Comparison of ENCODE assay signal across 20 cellular contexts in genomic region chr12:108021949-108022522, GRCh38.
DNase-seq lines count a peak whose midpoint lies in the region; ATAC-seq, FAIRE-seq and TF ChIP-seq lines count a peak whose summit lies in the region.
"Had no signal": no experiment of that assay in that cellular context is flagged by ENCODE, and none has a peak within 500 bp of the region (broad histone marks: within the 10 kb centered on the region; RNA-seq: fewer than 3 reads in every experiment).

No MANE protein-coding gene starts in this region.

- H3K36me3 ChIP-seq in HepG2 (replicated peaks in 1 of 2; ENCODE audit: control insufficient read depth in 1 of 2, insufficient read depth in 2 of 2, low read length in 2 of 2) (no peaks in the 10 kb centered on the region), right lobe of liver (no peaks in the 10 kb centered on the region), IMR-90 (ENCODE audit: control insufficient read depth, insufficient read depth, low read length) (no peaks in the 10 kb centered on the region)
- H3K36me3 ChIP-seq: BLaER1 treated with 17β-estradiol and CSF1 and Interleukin-3, amounts not matched to agents 10 nM and 100 nM had no signal

- TF ChIP-seq CTCF in HepG2 (CRISPR knock-in tag; IDR thresholded peaks at IDR 0.05) (no peak), right lobe of liver (IDR thresholded peaks at IDR 0.05) (no peak), IMR-90 (conservative IDR thresholded peaks at IDR 0.05; ENCODE audit: low read depth, low read length) (no peak)

- no peak for TF ChIP-seq POLR2A in HepG2 (IDR thresholded peaks at IDR 0.05; ENCODE audit: insufficient read depth in 1 of 2, low read depth in 2 of 2, low read length in 2 of 2)
- TF ChIP-seq POLR2A in right lobe of liver (IDR thresholded peaks at IDR 0.05): no peak
- no peak for TF ChIP-seq POLR2A in IMR-90 (IDR thresholded peaks at IDR 0.05; ENCODE audit: low read depth, low read length)

- no peak for FAIRE-seq in HepG2 (lab: Jason Lieb, UNC)
- FAIRE-seq: A549, D721Med, G401.6, GM12891, GM19239 had no signal

- H2AK5ac ChIP-seq in IMR-90 (ENCODE audit: low read depth, low read length): no peak overlapping the region

- H3K79me1 ChIP-seq in IMR-90 (ENCODE audit: low read depth in 1 of 2, low read length in 2 of 2): no peaks in the 10 kb centered on the region

- no peak overlapping the region for H3K23ac ChIP-seq in IMR-90 (ENCODE audit: low read depth, low read length)

- no peak overlapping the region for H2AFZ ChIP-seq in HepG2 (ENCODE audit: low read length)
- H2AFZ ChIP-seq in IMR-90 (replicated peaks; ENCODE audit: low read length, poor library complexity): no peak overlapping the region

- no peak overlapping the region for H3K56ac ChIP-seq in IMR-90 (ENCODE audit: extremely low read depth, insufficient read depth, low read length)

- DNase-seq in HepG2 (ENCODE audit: low spot score): no peak
- DNase-seq in right lobe of liver: no peak
- no peak for DNase-seq in IMR-90
- no peak for DNase-seq in NCI-H1092 (lab: John Stamatoyannopoulos, UW)
- DNase-seq: AML-193; Caco-2; Calu3; CD4-positive, alpha-beta T cell; CD8-positive, alpha-beta T cell; DMS79 treated with DMSO at 0.1 percent for 48 hours; GF-D8 had no signal

- no peaks in the 10 kb centered on the region for H4K20me1 ChIP-seq in HepG2 (ENCODE audit: insufficient read depth, low read length)
- H4K20me1 ChIP-seq in IMR-90 (ENCODE audit: insufficient read depth, low read length): no peaks in the 10 kb centered on the region
- H4K20me1 ChIP-seq: BLaER1 treated with 17β-estradiol and CSF1 and Interleukin-3, amounts not matched to agents 10 nM and 100 nM had no signal

- H2BK5ac ChIP-seq in IMR-90 (ENCODE audit: low read depth, low read length, poor library complexity, severe bottlenecking): peak overlapping the region; percentile 18

- no peak overlapping the region for H4K91ac ChIP-seq in IMR-90 (ENCODE audit: insufficient read depth, low read depth, low read length)

- no peak overlapping the region for H3K4me3 ChIP-seq in HepG2 (replicated peaks in 1 of 3; ENCODE audit: insufficient read depth in 1 of 3, low read depth in 2 of 3, low read length in 3 of 3)
- H3K4me3 ChIP-seq in right lobe of liver: no peak overlapping the region
- H3K4me3 ChIP-seq in IMR-90 (ENCODE audit: insufficient read depth, low read depth, low read length): no peak overlapping the region
- H3K4me3 ChIP-seq: A549; BLaER1 treated with 17β-estradiol and CSF1 and Interleukin-3, amounts not matched to agents 10 nM and 100 nM had no signal

- H3K9me3 ChIP-seq in HepG2 (ENCODE audit: low read length) (no peaks in the 10 kb centered on the region), right lobe of liver (no peaks in the 10 kb centered on the region), IMR-90 (ENCODE audit: control insufficient read depth, insufficient read depth, low read length) (0 out of 2 replicates have a peak, but pooled peaks cover 2% of the 10 kb centered on the region)
- H3K9me3 ChIP-seq: A549; BLaER1 treated with 17β-estradiol and CSF1 and Interleukin-3, amounts not matched to agents 10 nM and 100 nM; Caco-2 had no signal

- no peak overlapping the region for H3K14ac ChIP-seq in IMR-90 (replicated peaks; ENCODE audit: low read depth, low read length)

- BruUV-seq in HepG2 (replicated peaks; lab: Mats Ljungman, UMichigan): no TSS peak
- no TSS peak for BruUV-seq in IMR-90 (replicated peaks; lab: Mats Ljungman, UMichigan)

- H3K9ac ChIP-seq in HepG2 (ENCODE audit: insufficient read depth, low read depth, low read length) (no peak overlapping the region), IMR-90 (ENCODE audit: low read depth, low read length) (no peak overlapping the region)
- H3K9ac ChIP-seq: BLaER1 treated with 17β-estradiol and CSF1 and Interleukin-3, amounts not matched to agents 10 nM and 100 nM had no signal

- TF ChIP-seq EP300 in HepG2 (IDR thresholded peaks at IDR 0.05; ENCODE audit: low read depth in 2 of 2, low read length in 2 of 2) (no peak), HepG2 (CRISPR knock-in tag; IDR thresholded peaks at IDR 0.05; ENCODE audit: borderline replicate concordance) (no peak)

- dilution Hi-C loops in IMR-90 (cut with HindIII; ENCODE audit: low sequenced_read_pairs, unreplicated experiment): no loop called here

- H2BK20ac ChIP-seq in IMR-90 (ENCODE audit: low read depth, low read length): no peak overlapping the region

- TF ChIP-seq RAD21 in HepG2 (CRISPR knock-in tag; IDR thresholded peaks at IDR 0.05): no peak
- no peak for TF ChIP-seq RAD21 in IMR-90 (IDR thresholded peaks at IDR 0.05; ENCODE audit: low read length)

- H3K18ac ChIP-seq in IMR-90 (ENCODE audit: low read depth, low read length): no peak overlapping the region

- H4K5ac ChIP-seq in IMR-90 (ENCODE audit: low read depth, low read length): no peak overlapping the region

- in situ Hi-C loops in HepG2 (cut with HindIII; ENCODE audit: extremely low pct_ligation_motif_present, low pct_unique_long_range_greater_than_20kb): no loop called here
- in situ Hi-C loops in IMR-90 (cut with MboI; ENCODE audit: low sequenced_read_pairs): no loop called here

- CTCF ChIA-PET in HepG2 (lab: Yijun Ruan, JAX; ENCODE audit: low intra/inter-chr PET ratio, low total read pairs) (no interaction called here), IMR-90 (lab: Yijun Ruan, JAX) (no interaction called here)

- H3K9me1 ChIP-seq in IMR-90 (ENCODE audit: insufficient read depth, low read length): no peaks in the 10 kb centered on the region

- H3K4me1 ChIP-seq in HepG2 (ENCODE audit: insufficient read depth, low read length) (no peaks in the 10 kb centered on the region), right lobe of liver (no peaks in the 10 kb centered on the region), IMR-90 (ENCODE audit: control insufficient read depth, insufficient read depth, low read length) (no peaks in the 10 kb centered on the region)
- H3K4me1 ChIP-seq: A549; BLaER1 treated with 17β-estradiol and CSF1 and Interleukin-3, amounts not matched to agents 10 nM and 100 nM; Caco-2 had no signal

- POLR2A ChIA-PET in HepG2 (lab: Yijun Ruan, JAX) (no interaction called here), IMR-90 (lab: Charles Lee; ENCODE audit: unreplicated experiment) (no interaction called here)

- H3K27ac ChIP-seq in HepG2 (ENCODE audit: extremely low read length, insufficient read depth, low read length): no peak overlapping the region
- no peak overlapping the region for H3K27ac ChIP-seq in right lobe of liver
- no peak overlapping the region for H3K27ac ChIP-seq in IMR-90 (ENCODE audit: insufficient read depth, low read length)
- H3K27ac ChIP-seq: 22Rv1; A549; BLaER1 treated with 17β-estradiol and CSF1 and Interleukin-3, amounts not matched to agents 10 nM and 100 nM; C4-2B had no signal

- H3K27me3 ChIP-seq in HepG2 (ENCODE audit: control insufficient read depth in 1 of 2, insufficient read depth in 2 of 2, low read length in 2 of 2) (no peaks in the 10 kb centered on the region; a peak in 1 of 5 replicates), right lobe of liver (no peaks in the 10 kb centered on the region), IMR-90 (ENCODE audit: control insufficient read depth, insufficient read depth, low read length) (no peaks in the 10 kb centered on the region)
- H3K27me3 ChIP-seq: BLaER1 treated with 17β-estradiol and CSF1 and Interleukin-3, amounts not matched to agents 10 nM and 100 nM had no signal

- H3K79me2 ChIP-seq in HepG2 (ENCODE audit: insufficient read depth, low read length): no peaks in the 10 kb centered on the region

- no peak overlapping the region for H4K8ac ChIP-seq in IMR-90 (ENCODE audit: low read depth in 2 of 2, low read length in 2 of 2)

- no peak overlapping the region for H2BK15ac ChIP-seq in IMR-90 (ENCODE audit: low read depth, low read length)

- 23% methylated on average over 2 of the region's 2 CpGs for WGBS in HepG2 (ENCODE audit: low lambda C conversion rate)
- WGBS in right lobe of liver (ENCODE audit: insufficient coverage, low coverage, low lambda C conversion rate, missing lambda C conversion rate): 45% methylated on average over 2 of the region's 2 CpGs
- WGBS in IMR-90 (ENCODE audit: extremely low coverage in 2 of 2, insufficient read length in 1 of 2), 2 experiments: 30 to 100% methylated on average over 2 of the region's 2 CpGs

- no peak overlapping the region for H3K4ac ChIP-seq in IMR-90 (ENCODE audit: low read depth, low read length)

- intact Hi-C loops in HepG2 (cut with micrococcal nuclease; ENCODE audit: unreplicated experiment): no loop called here
- intact Hi-C loops in right lobe of liver (cut with DNase I): no loop called here
- intact Hi-C loops in IMR-90 (cut with micrococcal nuclease): no loop called here

- H3K4me2 ChIP-seq in HepG2 (ENCODE audit: low read depth, low read length) (no peak overlapping the region), IMR-90 (ENCODE audit: low read depth, low read length) (no peak overlapping the region)
- H3K4me2 ChIP-seq: A549; BLaER1 treated with 17β-estradiol and CSF1 and Interleukin-3, amounts not matched to agents 10 nM and 100 nM had no signal

- no peak overlapping the region for H2AK9ac ChIP-seq in IMR-90 (replicated peaks; ENCODE audit: low read depth, low read length, poor library complexity)

- ATAC-seq in HepG2: no peak
- no peak for ATAC-seq in right lobe of liver
- ATAC-seq in IMR-90 (ENCODE audit: low read depth): no peak
- ATAC-seq in HG03442 (IDR thresholded peaks at IDR 0.05; ENCODE audit: unreplicated experiment): no peak
- ATAC-seq: A549; CD8-positive, alpha-beta T cell had no signal

- no peak overlapping the region for H2BK120ac ChIP-seq in IMR-90 (ENCODE audit: low read depth, low read length)

TF ChIP-seq in HepG2, 621 proteins besides CTCF, POLR2A, EP300 and RAD21:
- TF ChIP-seq NONO (IDR thresholded peaks at IDR 0.05) (0 out of 2 replicates have a peak, but pooled peaks have one; percentile 24), NONO (CRISPR knock-in tag; conservative IDR thresholded peaks at IDR 0.05) (no peak), ZNF75D (CRISPR knock-in tag; IDR thresholded peaks at IDR 0.05; ENCODE audit: borderline replicate concordance) (no peak)

TF ChIP-seq in IMR-90, 13 proteins besides CTCF, POLR2A, EP300 and RAD21 (continues in another document):
- TF ChIP-seq CHD1 (IDR thresholded peaks at IDR 0.05; ENCODE audit: low read depth, low read length) (no peak), RCOR1 (IDR thresholded peaks at IDR 0.05; ENCODE audit: insufficient replicate concordance, low read length) (no peak), USF2 (IDR thresholded peaks at IDR 0.05; ENCODE audit: low read depth, low read length) (no peak), MAFK (IDR thresholded peaks at IDR 0.05; ENCODE audit: low read depth, low read length) (no peak), NFE2L2 (IDR thresholded peaks at IDR 0.05; ENCODE audit: low read depth, low read length) (no peak)
